In genomic region chr3:180770639-180771038, GRCh38 we compare ENCODE assay signal across 29 cellular contexts.
"Had no signal": no experiment of that assay in that cellular context is flagged by ENCODE, and none has a peak within 500 bp of the region (broad histone marks: within the 10 kb centered on the region; RNA-seq: fewer than 3 reads in every experiment).

No MANE protein-coding gene starts in this region.

- H3K27ac Mint-ChIP-seq: dendritic cell treated with granulocyte-macrophage colony-stimulating factor and Interleukin-4, amounts not matched to agents 40 ng/mL and 50 ng/mL, for 4 days; effector memory CD8-positive, alpha-beta T cell; endodermal cell had no signal

- H3K4me1 ChIP-seq: colonic mucosa, esophagus muscularis mucosa, esophagus squamous epithelium, foreskin keratinocyte, gastrocnemius medialis, gastroesophageal sphincter, heart left ventricle, heart right ventricle had no signal

- H3K27me3 Mint-ChIP-seq: dendritic cell treated with granulocyte-macrophage colony-stimulating factor and Interleukin-4, amounts not matched to agents 40 ng/mL and 50 ng/mL, for 4 days; effector memory CD8-positive, alpha-beta T cell had no signal

- H3K27ac ChIP-seq: colonic mucosa, coronary artery, dorsolateral prefrontal cortex, epithelial cell of prostate, esophagus muscularis mucosa, esophagus squamous epithelium, foreskin keratinocyte, gastrocnemius medialis, gastroesophageal sphincter, heart left ventricle, heart right ventricle had no signal

- H3K9me3 ChIP-seq: colonic mucosa, gastrocnemius medialis had no signal

- DNase-seq: colonic mucosa; cortex of kidney; dermis blood vessel endothelial cell; dorsolateral prefrontal cortex; effector CD4-positive, alpha-beta T cell; effector CD8-positive, alpha-beta T cell; effector memory CD4-positive, alpha-beta T cell; effector memory CD8-positive, alpha-beta T cell; endodermal cell; erythroblast; esophagus squamous epithelium; foreskin fibroblast; foreskin keratinocyte; foreskin melanocyte; gastrocnemius medialis; glutamatergic neuron; head of caudate nucleus; heart left ventricle; heart right ventricle had no signal

- ATAC-seq: effector memory CD8-positive, alpha-beta T cell; esophagus mucosa; foreskin keratinocyte; gastrocnemius medialis; gastroesophageal sphincter; heart left ventricle; heart right ventricle had no signal

- H3K27me3 ChIP-seq: colonic mucosa, dorsolateral prefrontal cortex, esophagus muscularis mucosa, esophagus squamous epithelium, foreskin keratinocyte, gastrocnemius medialis, gastroesophageal sphincter, heart left ventricle, heart right ventricle had no signal

- H3K4me1 Mint-ChIP-seq: endodermal cell had no signal

- H3K36me3 ChIP-seq: colonic mucosa, esophagus muscularis mucosa, esophagus squamous epithelium, gastrocnemius medialis, gastroesophageal sphincter, heart left ventricle, heart right ventricle had no signal

- FAIRE-seq: colon, endometrium, endothelial cell of umbilical vein, frontal cortex had no signal

- H3K4me3 Mint-ChIP-seq: dendritic cell treated with granulocyte-macrophage colony-stimulating factor and Interleukin-4, amounts not matched to agents 40 ng/mL and 50 ng/mL, for 4 days; effector memory CD8-positive, alpha-beta T cell; endodermal cell had no signal

- H3K4me3 ChIP-seq: colonic mucosa, coronary artery, dorsolateral prefrontal cortex, esophagus muscularis mucosa, esophagus squamous epithelium, gastrocnemius medialis, gastroesophageal sphincter, heart left ventricle, heart right ventricle had no signal
